In genomic region chr5:55711531-55712022, GRCh38 we compare ENCODE assay signal across 8 cellular contexts. TPM values are rescaled to one million over a fixed set of nuclear protein-coding genes. Genes with fewer than 3 reads are reported as not detected.
DNase-seq lines count a peak whose midpoint lies in the region; ATAC-seq and TF ChIP-seq lines count a peak whose summit lies in the region.

No MANE protein-coding gene starts in this region.

- H3K4me1 Mint-ChIP-seq in type B pancreatic cell (ENCODE audit: unreplicated experiment), result peaks cover 17% of the 10 kb centered on the region

- in situ Hi-C loops in astrocyte of the cerebellum (cut with HindIII; ENCODE audit: low sequenced_read_pairs), result no loop called here

- H3K36me3 ChIP-seq in left ventricle myocardium inferior (peaks cover 16% of the 10 kb centered on the region), lower lobe of right lung (peaks cover 9% of the 10 kb centered on the region)

- H3K4me3 ChIP-seq in left ventricle myocardium inferior, result peak overlapping the region; percentile 92
- H3K4me3 ChIP-seq in astrocyte of the cerebellum (ENCODE audit: low read depth, low read length), result peak overlapping the region; percentile 99
- peak overlapping the region; percentile 98 for H3K4me3 ChIP-seq in lower lobe of right lung

- H3K4me1 ChIP-seq in left ventricle myocardium inferior (peaks cover 20% of the 10 kb centered on the region), lower lobe of right lung (peaks cover 24% of the 10 kb centered on the region)

- H3K36me3 Mint-ChIP-seq in type B pancreatic cell, result peaks cover 3% of the 10 kb centered on the region

- H3K27me3 Mint-ChIP-seq in type B pancreatic cell, result no peaks in the 10 kb centered on the region

- peaks cover 13% of the 10 kb centered on the region for H3K9me3 Mint-ChIP-seq in type B pancreatic cell

- H3K4me3 Mint-ChIP-seq in type B pancreatic cell, result peak overlapping the region; percentile 100

- H3K27ac Mint-ChIP-seq in type B pancreatic cell, result peak overlapping the region; percentile 87

- DNase-seq in left ventricle myocardium inferior (no peak), cardiac septum (ENCODE audit: low spot score) (no peak), astrocyte of the cerebellum (ENCODE audit: low read depth) (no peak), lower lobe of right lung (no peak), type B pancreatic cell (ENCODE audit: extremely low spot score, unreplicated experiment) (no peak), NCI-H446 treated with DMSO at 0.1 percent for 48 hours (lab: John Stamatoyannopoulos, UW) (no peak)

- intact Hi-C loops in left ventricle myocardium inferior (cut with micrococcal nuclease) (no loop called here), cardiac septum (cut with DNase I) (loop anchor here (10.0 kb wide), 2 partner anchors 493 to 537 kb away; partner anchors contain the start of gene CDC20B), lower lobe of right lung (cut with DNase I) (no loop called here)

- peak overlapping the region; percentile 73 for H3K27ac ChIP-seq in left ventricle myocardium inferior (replicated peaks)
- peak overlapping the region; percentile 85 for H3K27ac ChIP-seq in lower lobe of right lung

- H3K9me3 ChIP-seq in left ventricle myocardium inferior (replicated peaks) (no peaks in the 10 kb centered on the region), lower lobe of right lung (no peaks in the 10 kb centered on the region)

- H3K27me3 ChIP-seq in left ventricle myocardium inferior (ENCODE audit: low read depth) (no peaks in the 10 kb centered on the region), lower lobe of right lung (ENCODE audit: low read depth) (no peaks in the 10 kb centered on the region)

- TF ChIP-seq CTCF in left ventricle myocardium inferior (IDR thresholded peaks at IDR 0.05; ENCODE audit: borderline replicate concordance) (no peak), astrocyte of the cerebellum (IDR thresholded peaks at IDR 0.05; ENCODE audit: low read depth, low read length, missing control alignments) (no peak), lower lobe of right lung (IDR thresholded peaks at IDR 0.05) (no peak), type B pancreatic cell (conservative IDR thresholded peaks at IDR 0.05) (no peak)

- ATAC-seq in lower lobe of right lung (peak in 1 of 2 donors; percentile 1), GM21526 (IDR thresholded peaks at IDR 0.05; ENCODE audit: low FRiP score, unreplicated experiment) (no peak), HG02678 (IDR thresholded peaks at IDR 0.05; ENCODE audit: unreplicated experiment) (no peak)

RNA-seq across cellular contexts. Expression of gene SLC38A9, which starts 0.5 kb away (rescaled TPM):
- total RNA-seq in left ventricle myocardium inferior (7.0 TPM), cardiac septum (6.8 TPM), lower lobe of right lung (23.8 TPM), type B pancreatic cell (ENCODE audit: low replicate concordance) (35.6 and 36.6 TPM in 2 replicates)

RNA-seq across cellular contexts. Expression of gene DDX4, which starts 26.3 kb away (rescaled TPM):
- total RNA-seq in left ventricle myocardium inferior (not detected), cardiac septum (not detected), lower lobe of right lung (not detected), type B pancreatic cell (ENCODE audit: low replicate concordance) (not detected in 2 replicates)
